In genomic region chr16:85508388-85508787, GRCh38 we compare ENCODE assay signal across 31 cellular contexts.
"Had no signal": no experiment of that assay in that cellular context is flagged by ENCODE, and none has a peak within 500 bp of the region (broad histone marks: within the 10 kb centered on the region; RNA-seq: fewer than 3 reads in every experiment).

No MANE protein-coding gene starts in this region.

- H3K36me3 Mint-ChIP-seq: naive B cell; natural killer cell; stimulated activated effector memory CD8-positive, alpha-beta T cell treated with anti-CD3 and anti-CD28 coated beads, Interleukin-12 subunit alpha, Interleukin-12 subunit beta, amount 100 ng/mL, for 72 hours had no signal

- ATAC-seq: heart right ventricle; left colon; left lung; lower lobe of right lung; natural killer cell; pancreas; right cardiac atrium; stimulated activated effector memory CD8-positive, alpha-beta T cell treated with anti-CD3 and anti-CD28 coated beads, Interleukin-12 subunit alpha, Interleukin-12 subunit beta, amount 100 ng/mL, for 72 hours; upper lobe of right lung had no signal

- H3K9me3 Mint-ChIP-seq: naive B cell; natural killer cell; nephron progenitor cell; stimulated activated effector memory CD8-positive, alpha-beta T cell treated with anti-CD3 and anti-CD28 coated beads, Interleukin-12 subunit alpha, Interleukin-12 subunit beta, amount 100 ng/mL, for 72 hours; stimulated activated naive CD8-positive, alpha-beta T cell treated with anti-CD3 and anti-CD28 coated beads, Interleukin-15, Interleukin-2, amounts not matched to agents 100 ng/mL and 50 ng/mL, for 24 hours had no signal

- H3K27me3 Mint-ChIP-seq: stimulated activated naive CD8-positive, alpha-beta T cell treated with anti-CD3 and anti-CD28 coated beads, Interleukin-15, Interleukin-2, amounts not matched to agents 100 ng/mL and 50 ng/mL, for 24 hours had no signal

- H3K27ac Mint-ChIP-seq: natural killer cell; stimulated activated effector memory CD8-positive, alpha-beta T cell treated with anti-CD3 and anti-CD28 coated beads, Interleukin-12 subunit alpha, Interleukin-12 subunit beta, amount 100 ng/mL, for 72 hours; stimulated activated naive CD8-positive, alpha-beta T cell treated with anti-CD3 and anti-CD28 coated beads, Interleukin-15, Interleukin-2, amounts not matched to agents 100 ng/mL and 50 ng/mL, for 24 hours had no signal

- DNase-seq: heart right ventricle; hippocampal formation; kidney glomerular epithelial cell; left colon; lower lobe of right lung; mammary epithelial cell; mesenchymal stem cell; naive B cell; natural killer cell; nephron progenitor cell; nucleus accumbens; pancreas; posterior cingulate gyrus; retina; right cardiac atrium; sigmoid colon; small intestine; spleen; stimulated activated CD4-positive, alpha-beta T cell treated with anti-CD3 and anti-CD28 coated beads, Interleukin-4, amount 100 ng/mL, for 24 hours; stimulated activated naive CD4-positive, alpha-beta T cell; tibial artery; trophoblast cell; upper lobe of right lung had no signal

- H3K36me3 ChIP-seq: heart right ventricle, left lung, lower lobe of right lung, pancreas, prostate gland, sigmoid colon, spleen, suprapubic skin, thoracic aorta, tibial artery, upper lobe of right lung had no signal

- H3K4me3 ChIP-seq: heart right ventricle, left lung, lower lobe of right lung, pancreas, prostate gland, sigmoid colon, spleen, suprapubic skin, thoracic aorta, tibial artery, upper lobe of right lung had no signal

- H3K4me3 Mint-ChIP-seq: naive B cell; natural killer cell; stimulated activated effector memory CD8-positive, alpha-beta T cell treated with anti-CD3 and anti-CD28 coated beads, Interleukin-12 subunit alpha, Interleukin-12 subunit beta, amount 100 ng/mL, for 72 hours; stimulated activated naive CD8-positive, alpha-beta T cell treated with anti-CD3 and anti-CD28 coated beads, Interleukin-15, Interleukin-2, amounts not matched to agents 100 ng/mL and 50 ng/mL, for 24 hours had no signal

- FAIRE-seq: keratinocyte, pancreas, small intestine, urothelium cell line had no signal

- H3K27ac ChIP-seq: heart right ventricle, left lung, lower lobe of right lung, pancreas, prostate gland, sigmoid colon, spleen, suprapubic skin, thoracic aorta, tibial artery, upper lobe of right lung had no signal

- H3K27me3 ChIP-seq: heart right ventricle, left lung, pancreas, sigmoid colon, spleen, suprapubic skin, tibial artery, upper lobe of right lung had no signal

- H3K4me1 ChIP-seq: lower lobe of right lung, prostate gland had no signal

- H3K4me1 Mint-ChIP-seq: naive B cell; stimulated activated effector memory CD8-positive, alpha-beta T cell treated with anti-CD3 and anti-CD28 coated beads, Interleukin-12 subunit alpha, Interleukin-12 subunit beta, amount 100 ng/mL, for 72 hours had no signal

- H3K9me3 ChIP-seq: heart right ventricle, left lung, lower lobe of right lung, pancreas, prostate gland, sigmoid colon, spleen, suprapubic skin, thoracic aorta, tibial artery, upper lobe of right lung had no signal
